ENCODE assay signal across 23 cellular contexts in genomic region chr5:1032551-1033027, GRCh38. TPM values are rescaled to one million over a fixed set of nuclear protein-coding genes. Genes with fewer than 3 reads are reported as not detected.
"Had no signal": no experiment of that assay in that cellular context is flagged by ENCODE, and none has a peak within 500 bp of the region (broad histone marks: within the 10 kb centered on the region; RNA-seq: fewer than 3 reads in every experiment).

No MANE protein-coding gene starts in this region.

- H3K27ac ChIP-seq: dorsolateral prefrontal cortex, gastrocnemius medialis, neutrophil, right lobe of liver, spleen, tibial artery, upper lobe of left lung, uterus had no signal

- H3K27me3 ChIP-seq: neutrophil, right lobe of liver, upper lobe of left lung, uterus had no signal

- ATAC-seq: gastrocnemius medialis; naive thymus-derived CD4-positive, alpha-beta T cell; right lobe of liver; stimulated activated memory B cell treated with anti-CD40 and anti-IgM and Interleukin-4, amounts not matched to agents 10 μg/mL and 1 μg/mL and 100 μg/mL, for 72 hours had no signal

- H3K27ac Mint-ChIP-seq: naive thymus-derived CD4-positive, alpha-beta T cell; nephron progenitor cell; stimulated activated memory B cell treated with anti-CD40 and anti-IgM and Interleukin-4, amounts not matched to agents 10 μg/mL and 1 μg/mL and 100 μg/mL, for 72 hours; stimulated activated naive CD8-positive, alpha-beta T cell treated with anti-CD3 and anti-CD28 coated beads, Interleukin-15, Interleukin-2, amounts not matched to agents 100 ng/mL and 50 ng/mL, for 24 hours had no signal

- H3K4me1 ChIP-seq: gastrocnemius medialis, right lobe of liver, spleen, tibial artery, upper lobe of left lung, uterus had no signal

- DNase-seq: cerebellar nuclear complex; cortex of kidney; effector CD8-positive, alpha-beta T cell; gastrocnemius medialis; islet precursor cell; mammary epithelial cell; naive thymus-derived CD4-positive, alpha-beta T cell; spleen; stimulated activated CD4-positive, alpha-beta T cell treated with anti-CD3 and anti-CD28 coated beads, Interleukin-15, amount 100 ng/mL, for 24 hours; stimulated activated CD4-positive, alpha-beta T cell treated with anti-CD3 and anti-CD28 coated beads, Interleukin-1b, Interleukin-23, amount 100 ng/mL, for 48 hours; stimulated activated CD4-positive, alpha-beta T cell treated with anti-CD3 and anti-CD28 coated beads, Interleukin-4, amount 100 ng/mL, for 24 hours; tibial artery; uterus had no signal

- H3K4me3 ChIP-seq: dorsolateral prefrontal cortex, gastrocnemius medialis, right lobe of liver, spleen, tibial artery, upper lobe of left lung, uterus had no signal

- H3K27me3 Mint-ChIP-seq: stimulated activated naive CD8-positive, alpha-beta T cell treated with anti-CD3 and anti-CD28 coated beads, Interleukin-15, Interleukin-2, amounts not matched to agents 100 ng/mL and 50 ng/mL, for 24 hours had no signal

- H3K9me3 ChIP-seq: gastrocnemius medialis, neutrophil, right lobe of liver, spleen, tibial artery, upper lobe of left lung, uterus had no signal

- H3K36me3 ChIP-seq: gastrocnemius medialis, neutrophil, right lobe of liver, tibial artery, upper lobe of left lung, uterus had no signal

- H3K9me3 Mint-ChIP-seq: naive thymus-derived CD4-positive, alpha-beta T cell; nephron progenitor cell; stimulated activated memory B cell treated with anti-CD40 and anti-IgM and Interleukin-4, amounts not matched to agents 10 μg/mL and 1 μg/mL and 100 μg/mL, for 72 hours; stimulated activated naive CD8-positive, alpha-beta T cell treated with anti-CD3 and anti-CD28 coated beads, Interleukin-15, Interleukin-2, amounts not matched to agents 100 ng/mL and 50 ng/mL, for 24 hours had no signal

- H3K36me3 Mint-ChIP-seq: naive thymus-derived CD4-positive, alpha-beta T cell; stimulated activated memory B cell treated with anti-CD40 and anti-IgM and Interleukin-4, amounts not matched to agents 10 μg/mL and 1 μg/mL and 100 μg/mL, for 72 hours had no signal

- H3K4me3 Mint-ChIP-seq: naive thymus-derived CD4-positive, alpha-beta T cell; nephron progenitor cell; stimulated activated memory B cell treated with anti-CD40 and anti-IgM and Interleukin-4, amounts not matched to agents 10 μg/mL and 1 μg/mL and 100 μg/mL, for 72 hours; stimulated activated naive CD8-positive, alpha-beta T cell treated with anti-CD3 and anti-CD28 coated beads, Interleukin-15, Interleukin-2, amounts not matched to agents 100 ng/mL and 50 ng/mL, for 24 hours had no signal

RNA-seq across cellular contexts. Expression of gene NKD2, which starts 24.0 kb away (rescaled TPM):
- total RNA-seq: gastrocnemius medialis, mononuclear cell, osteocyte had no signal
- polyA plus RNA-seq: fibroblast of lung; naive thymus-derived CD4-positive, alpha-beta T cell had no signal
